8 cellular contexts compared by ENCODE assay signal in genomic region chr5:87411586-87412416, GRCh38. TPM values are rescaled to one million over a fixed set of nuclear protein-coding genes. Genes with fewer than 3 reads are reported as not detected.
DNase-seq lines count a peak whose midpoint lies in the region; ATAC-seq, FAIRE-seq and TF ChIP-seq lines count a peak whose summit lies in the region.

No MANE protein-coding gene starts in this region.

- peak overlapping the region; percentile 67 for H3K4me3 ChIP-seq in AG09309 (ENCODE audit: control insufficient read depth, low read depth, low read length)

- peak overlapping the region; percentile 94 for H3K27ac Mint-ChIP-seq in stimulated activated effector memory CD8-positive, alpha-beta T cell treated with anti-CD3 and anti-CD28 coated beads, Interleukin-12 subunit alpha, Interleukin-12 subunit beta, amount 100 ng/mL, for 72 hours

- H3K36me3 Mint-ChIP-seq in stimulated activated effector memory CD8-positive, alpha-beta T cell treated with anti-CD3 and anti-CD28 coated beads, Interleukin-12 subunit alpha, Interleukin-12 subunit beta, amount 100 ng/mL, for 72 hours, result peaks cover 51% of the 10 kb centered on the region

- DNase-seq in AG09309 (ENCODE audit: low read depth), result no peak
- DNase-seq in GM18507 (ENCODE audit: extremely low spot score, insufficient read length, low read depth), result no peak
- peak; percentile 32 for DNase-seq in SK-N-DZ (ENCODE audit: low spot score)
- DNase-seq in cerebellum (ENCODE audit: low spot score), result peak; percentile 8
- DNase-seq in left kidney (ENCODE audit: low read depth, low spot score), result peak; percentile 61
- DNase-seq in stimulated activated effector memory CD8-positive, alpha-beta T cell treated with anti-CD3 and anti-CD28 coated beads, Interleukin-12 subunit alpha, Interleukin-12 subunit beta, amount 100 ng/mL, for 72 hours (ENCODE audit: low spot score in 2 of 2), result no peak
- no peak for DNase-seq in cortex of kidney (lab: John Stamatoyannopoulos, UW)

- TF ChIP-seq CTCF in AG09309 (IDR thresholded peaks at IDR 0.05; ENCODE audit: control insufficient read depth, insufficient read depth, low read depth, low read length, missing control alignments), result no peak

- H3K9me3 Mint-ChIP-seq in stimulated activated effector memory CD8-positive, alpha-beta T cell treated with anti-CD3 and anti-CD28 coated beads, Interleukin-12 subunit alpha, Interleukin-12 subunit beta, amount 100 ng/mL, for 72 hours, result no peaks in the 10 kb centered on the region

- peak; percentile 15 for ATAC-seq in HG03095 (IDR thresholded peaks at IDR 0.05; ENCODE audit: unreplicated experiment)
- no peak for ATAC-seq in stimulated activated effector memory CD8-positive, alpha-beta T cell treated with anti-CD3 and anti-CD28 coated beads, Interleukin-12 subunit alpha, Interleukin-12 subunit beta, amount 100 ng/mL, for 72 hours

- H3K4me1 Mint-ChIP-seq in stimulated activated effector memory CD8-positive, alpha-beta T cell treated with anti-CD3 and anti-CD28 coated beads, Interleukin-12 subunit alpha, Interleukin-12 subunit beta, amount 100 ng/mL, for 72 hours, result peaks cover 38% of the 10 kb centered on the region

- peak; percentile 64 for FAIRE-seq in GM18507 (lab: Jason Lieb, UNC)

- peak overlapping the region; percentile 83 for H3K4me3 Mint-ChIP-seq in stimulated activated effector memory CD8-positive, alpha-beta T cell treated with anti-CD3 and anti-CD28 coated beads, Interleukin-12 subunit alpha, Interleukin-12 subunit beta, amount 100 ng/mL, for 72 hours

RNA-seq across cellular contexts. Expression of gene CCNH, which starts 0.9 kb away (rescaled TPM):
- polyA plus RNA-seq in SK-N-DZ (2014; cell fraction: cytosol; rRNA removed), result 67.9 and 104 TPM in 2 replicates
- 100 and 110 TPM in 2 replicates for polyA plus RNA-seq in SK-N-DZ (2014; cell fraction: nucleus; rRNA removed)
- 170 TPM for total RNA-seq in cerebellum

Comparison
In these comparisons a context has a peak if more than half of its experiments do, and no peak if none do; other contexts are left out.
1. DNase-seq: peak in SK-N-DZ (single experiment), cerebellum (single experiment) and left kidney (single experiment); none in AG09309 (single experiment), GM18507 (single experiment), stimulated activated effector memory CD8-positive, alpha-beta T cell treated with anti-CD3 and anti-CD28 coated beads, Interleukin-12 subunit alpha, Interleukin-12 subunit beta, amount 100 ng/mL, for 72 hours (0 of 2) and cortex of kidney (single experiment).